ENCODE assay signal across 1 cellular context in the genomic region with DNA sequence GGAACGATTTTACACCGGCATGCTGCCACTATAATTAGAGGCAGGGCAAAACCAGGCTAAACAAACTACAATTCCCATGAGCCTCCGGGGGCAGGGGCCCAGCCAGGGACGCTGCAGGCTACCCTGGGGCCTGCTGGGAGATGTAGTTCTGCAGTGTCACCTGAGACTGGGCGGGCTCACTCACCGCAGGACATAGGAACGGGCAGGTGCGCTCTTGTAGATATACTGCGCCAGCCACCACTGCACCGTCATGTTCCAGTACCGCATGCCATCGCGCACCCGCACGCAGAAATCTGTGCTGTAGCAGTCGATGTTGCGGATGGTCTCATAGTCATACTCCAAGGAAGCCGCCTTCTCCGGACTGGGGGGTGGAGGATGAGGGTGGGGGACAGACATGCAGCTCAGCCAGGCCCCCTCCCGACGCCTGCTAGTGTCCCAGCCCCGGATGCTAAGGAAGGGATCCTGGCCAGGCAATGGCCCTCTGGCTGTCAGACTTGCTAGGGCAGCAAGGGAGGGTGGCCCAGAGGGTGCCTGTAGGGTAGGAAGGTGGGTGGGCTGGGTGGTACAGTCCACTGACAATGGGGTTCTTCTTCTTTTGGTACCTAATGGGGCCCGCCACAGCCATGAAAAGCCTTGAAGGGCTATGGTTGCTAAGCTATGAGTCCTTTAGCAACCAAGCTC.
TF ChIP-seq lines count a peak whose summit lies in the region.

No MANE protein-coding gene starts in this region.

TF ChIP-seq in WTC11, 78 proteins besides CTCF, POLR2A, EP300 and RAD21 (continued from another document):
- TF ChIP-seq, protein P1, sequence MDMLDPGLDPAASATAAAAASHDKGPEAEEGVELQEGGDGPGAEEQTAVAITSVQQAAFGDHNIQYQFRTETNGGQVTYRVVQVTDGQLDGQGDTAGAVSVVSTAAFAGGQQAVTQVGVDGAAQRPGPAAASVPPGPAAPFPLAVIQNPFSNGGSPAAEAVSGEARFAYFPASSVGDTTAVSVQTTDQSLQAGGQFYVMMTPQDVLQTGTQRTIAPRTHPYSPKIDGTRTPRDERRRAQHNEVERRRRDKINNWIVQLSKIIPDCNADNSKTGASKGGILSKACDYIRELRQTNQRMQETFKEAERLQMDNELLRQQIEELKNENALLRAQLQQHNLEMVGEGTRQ (CRISPR knock-in tag; IDR thresholded peaks at IDR 0.05): peak; percentile 44; the same call in 1 of the 2 replicates
- TF ChIP-seq SP1 (CRISPR knock-in tag; conservative IDR thresholded peaks at IDR 0.05) (peak; percentile 46; the same call in 1 of the 2 replicates), ZNF263 (CRISPR knock-in tag; IDR thresholded peaks at IDR 0.05; ENCODE audit: low read depth) (no peak), FOXP1 (CRISPR knock-in tag; IDR thresholded peaks at IDR 0.05; ENCODE audit: borderline replicate concordance) (0 out of 2 replicates have a peak, but pooled peaks have one; percentile 56)
TF ChIP-seq in WTC11: peak in this region for 4.
